Comparison of ENCODE assay signal across 12 cellular contexts in genomic region chr15:60424006-60424405, GRCh38. TPM values are rescaled to one million over a fixed set of nuclear protein-coding genes. Genes with fewer than 3 reads are reported as not detected.
A peak's percentile ranks its signal among the peaks of the same experiment; 100 is the strongest.
DNase-seq lines count a peak whose midpoint lies in the region; ATAC-seq and TF ChIP-seq lines count a peak whose summit lies in the region.
"Had no signal": no experiment of that assay in that cellular context is flagged by ENCODE, and none has a peak within 500 bp of the region (broad histone marks: within the 10 kb centered on the region; RNA-seq: fewer than 3 reads in every experiment).

No MANE protein-coding gene starts in this region.

- DNase-seq in activated CD4-positive, alpha-beta T cell treated with anti-CD3 and anti-CD28 coated beads for 36 hours = no peak
- DNase-seq in activated CD4-positive, alpha-beta T cell treated with anti-CD3 and anti-CD28 coated beads for 1 hour = no peak
- no peak for DNase-seq in activated T-helper 1 cell treated with anti-CD3 and anti-CD28 coated beads, Interleukin-12 subunit alpha, Interleukin-12 subunit beta, Interleukin-2, Interleukin-4 antibody, amounts not matched to agents 30 ng/mL and 10 ng/mL and 1 ng/mL, durations not matched to agents 14 hours and 24 hours and 36 hours (ENCODE audit: low spot score)
- DNase-seq in left lung (no peak), stomach (no peak)
- DNase-seq: Karpas-422, mucosa of descending colon, NCI-H2171 had no signal

- TF ChIP-seq EP300 in stomach (IDR thresholded peaks at IDR 0.05) = no peak

- H3K27ac ChIP-seq in left lung (peak overlapping the region; percentile 33 to 51), stomach (peak overlapping the region in 4 of 5 donors; percentile 18 to 68 (median 44))

- POLR2A ChIA-PET in activated CD4-positive, alpha-beta T cell treated with anti-CD3 and anti-CD28 coated beads for 36 hours (lab: Charles Lee) = no interaction called here

- TF ChIP-seq POLR2A in stomach (IDR thresholded peaks at IDR 0.05) = no peak

- intact Hi-C loops in activated CD4-positive, alpha-beta T cell treated with anti-CD3 and anti-CD28 coated beads for 36 hours (cut with DNase I, micrococcal nuclease) = no loop called here
- intact Hi-C loops in activated T-helper 1 cell treated with anti-CD3 and anti-CD28 coated beads, Interleukin-12 subunit alpha, Interleukin-12 subunit beta, Interleukin-2, Interleukin-4 antibody, amounts not matched to agents 30 ng/mL and 10 ng/mL and 1 ng/mL, durations not matched to agents 14 hours and 24 hours and 36 hours (cut with micrococcal nuclease) = no loop called here
- intact Hi-C loops in left lung (cut with DNase I) (no loop called here), stomach (cut with DNase I; ENCODE audit: low total_unique reads) (no loop called here)

- H3K4me3 ChIP-seq in left lung (no peak overlapping the region), stomach (no peak overlapping the region)
- H3K4me3 ChIP-seq: ascending aorta, mucosa of descending colon had no signal

- TF ChIP-seq CTCF in left lung (IDR thresholded peaks at IDR 0.05) = no peak
- TF ChIP-seq CTCF in stomach (IDR thresholded peaks at IDR 0.05) = no peak

- H3K27me3 Mint-ChIP-seq in activated CD4-positive, alpha-beta T cell treated with anti-CD3 and anti-CD28 coated beads for 36 hours = no peaks in the 10 kb centered on the region
- H3K27me3 Mint-ChIP-seq in activated T-helper 1 cell treated with anti-CD3 and anti-CD28 coated beads, Interleukin-12 subunit alpha, Interleukin-12 subunit beta, Interleukin-2, Interleukin-4 antibody, amounts not matched to agents 30 ng/mL and 10 ng/mL and 1 ng/mL, durations not matched to agents 14 hours and 24 hours and 36 hours (ENCODE audit: insufficient read depth) = no peaks in the 10 kb centered on the region

- H3K27me3 ChIP-seq in left lung (no peaks in the 10 kb centered on the region), stomach (no peaks in the 10 kb centered on the region)
- H3K27me3 ChIP-seq: ascending aorta had no signal

- H3K9me3 Mint-ChIP-seq in activated CD4-positive, alpha-beta T cell treated with anti-CD3 and anti-CD28 coated beads for 36 hours (ENCODE audit: low read depth) = no peaks in the 10 kb centered on the region
- no peaks in the 10 kb centered on the region for H3K9me3 Mint-ChIP-seq in activated T-helper 1 cell treated with anti-CD3 and anti-CD28 coated beads, Interleukin-12 subunit alpha, Interleukin-12 subunit beta, Interleukin-2, Interleukin-4 antibody, amounts not matched to agents 30 ng/mL and 10 ng/mL and 1 ng/mL, durations not matched to agents 14 hours and 24 hours and 36 hours

- H3K36me3 ChIP-seq in left lung (peaks cover 0 to 8% of the 10 kb centered on the region in 2 donors), stomach (peaks cover 0 to 25% (median 13%) of the 10 kb centered on the region in 4 donors)
- H3K36me3 ChIP-seq: ascending aorta had no signal

- peaks cover 18% of the 10 kb centered on the region for H3K4me1 Mint-ChIP-seq in activated CD4-positive, alpha-beta T cell treated with anti-CD3 and anti-CD28 coated beads for 36 hours
- H3K4me1 Mint-ChIP-seq in activated T-helper 1 cell treated with anti-CD3 and anti-CD28 coated beads, Interleukin-12 subunit alpha, Interleukin-12 subunit beta, Interleukin-2, Interleukin-4 antibody, amounts not matched to agents 30 ng/mL and 10 ng/mL and 1 ng/mL, durations not matched to agents 14 hours and 24 hours and 36 hours (ENCODE audit: low read depth) = peaks cover 12% of the 10 kb centered on the region

- WGBS in stomach, 5 donors = 52 to 80% (median 67%) methylated on average over 1 of the region's 1 CpG

- H3K27ac Mint-ChIP-seq in activated CD4-positive, alpha-beta T cell treated with anti-CD3 and anti-CD28 coated beads for 36 hours = peak overlapping the region; percentile 66
- peak overlapping the region; percentile 11 for H3K27ac Mint-ChIP-seq in activated T-helper 1 cell treated with anti-CD3 and anti-CD28 coated beads, Interleukin-12 subunit alpha, Interleukin-12 subunit beta, Interleukin-2, Interleukin-4 antibody, amounts not matched to agents 30 ng/mL and 10 ng/mL and 1 ng/mL, durations not matched to agents 14 hours and 24 hours and 36 hours

- peaks cover 21% of the 10 kb centered on the region for H3K36me3 Mint-ChIP-seq in activated CD4-positive, alpha-beta T cell treated with anti-CD3 and anti-CD28 coated beads for 36 hours (ENCODE audit: low read depth)
- H3K36me3 Mint-ChIP-seq in activated T-helper 1 cell treated with anti-CD3 and anti-CD28 coated beads, Interleukin-12 subunit alpha, Interleukin-12 subunit beta, Interleukin-2, Interleukin-4 antibody, amounts not matched to agents 30 ng/mL and 10 ng/mL and 1 ng/mL, durations not matched to agents 14 hours and 24 hours and 36 hours (ENCODE audit: low read depth) = peaks cover 29% of the 10 kb centered on the region

- no peaks in the 10 kb centered on the region for H3K9me3 ChIP-seq in left lung
- no peaks in the 10 kb centered on the region for H3K9me3 ChIP-seq in stomach
- H3K9me3 ChIP-seq: ascending aorta, mucosa of descending colon had no signal

- H3K4me1 ChIP-seq in left lung = peaks cover 6 to 17% of the 10 kb centered on the region in 2 donors
- peaks cover 9 to 68% (median 20%) of the 10 kb centered on the region in 4 donors for H3K4me1 ChIP-seq in stomach

- CTCF ChIA-PET in activated CD4-positive, alpha-beta T cell treated with anti-CD3 and anti-CD28 coated beads for 36 hours (lab: Charles Lee) = interaction anchor here (2.3 kb wide), 1 partner anchor 65 kb away, joined by 8 read pairs; no protein-coding TSS in a partner anchor

- H3K4me3 Mint-ChIP-seq in activated CD4-positive, alpha-beta T cell treated with anti-CD3 and anti-CD28 coated beads for 36 hours = no peak overlapping the region
- no peak overlapping the region for H3K4me3 Mint-ChIP-seq in activated T-helper 1 cell treated with anti-CD3 and anti-CD28 coated beads, Interleukin-12 subunit alpha, Interleukin-12 subunit beta, Interleukin-2, Interleukin-4 antibody, amounts not matched to agents 30 ng/mL and 10 ng/mL and 1 ng/mL, durations not matched to agents 14 hours and 24 hours and 36 hours

- ATAC-seq in activated CD4-positive, alpha-beta T cell treated with anti-CD3 and anti-CD28 coated beads for 36 hours = no peak
- no peak for ATAC-seq in left lung
- ATAC-seq in HG03159 (IDR thresholded peaks at IDR 0.05; ENCODE audit: unreplicated experiment) = no peak
- ATAC-seq in HG02840 (IDR thresholded peaks at IDR 0.05; ENCODE audit: low FRiP score, unreplicated experiment) = no peak
- ATAC-seq in GM21360 (IDR thresholded peaks at IDR 0.05; ENCODE audit: unreplicated experiment) = no peak

RNA-seq across cellular contexts. Expression of gene ANXA2, which starts 26.2 kb away (rescaled TPM):
- 10 to 100 TPM; 65.9 to 80.2 TPM for total RNA-seq in activated CD4-positive, alpha-beta T cell treated with anti-CD3 and anti-CD28 coated beads for 36 hours
- total RNA-seq in activated T-helper 1 cell treated with anti-CD3 and anti-CD28 coated beads, Interleukin-12 subunit alpha, Interleukin-12 subunit beta, Interleukin-2, Interleukin-4 antibody, amounts not matched to agents 30 ng/mL and 10 ng/mL and 1 ng/mL, durations not matched to agents 14 hours and 24 hours and 36 hours = 243 and 247 TPM in 2 replicates
- total RNA-seq in left lung (1,000 to 10,000 TPM; 1,567 to 1,593 TPM), stomach (1,000 to 10,000 TPM in 1 of 5 donors, 100 to 1,000 TPM in 4; 292 to 1,332 (median 460) TPM)
- 100 to 1,000 TPM; 600 to 928 (median 774) TPM for polyA plus RNA-seq in stomach

RNA-seq across cellular contexts. Expression of gene ICE2, which starts 54.9 kb away (rescaled TPM):
- total RNA-seq in activated CD4-positive, alpha-beta T cell treated with anti-CD3 and anti-CD28 coated beads for 36 hours = 10 to 100 TPM; 72.8 to 81.6 TPM
- 51.9 and 56.1 TPM in 2 replicates for total RNA-seq in activated T-helper 1 cell treated with anti-CD3 and anti-CD28 coated beads, Interleukin-12 subunit alpha, Interleukin-12 subunit beta, Interleukin-2, Interleukin-4 antibody, amounts not matched to agents 30 ng/mL and 10 ng/mL and 1 ng/mL, durations not matched to agents 14 hours and 24 hours and 36 hours
- total RNA-seq in left lung = 10 to 100 TPM; 35.9 to 45.1 TPM
- 100 to 1,000 TPM in 1 of 5 donors, 10 to 100 TPM in 4; 17.4 to 127 (median 41.9) TPM for total RNA-seq in stomach
- 10 to 100 TPM; 10.5 to 30.9 (median 10.9) TPM for polyA plus RNA-seq in stomach
